11 cellular contexts compared by ENCODE assay signal in genomic region chr20:59402697-59403096, GRCh38.
DNase-seq lines count a peak whose midpoint lies in the region; ATAC-seq and TF ChIP-seq lines count a peak whose summit lies in the region.
"Had no signal": no experiment of that assay in that cellular context is flagged by ENCODE, and none has a peak within 500 bp of the region (broad histone marks: within the 10 kb centered on the region; RNA-seq: fewer than 3 reads in every experiment).

No MANE protein-coding gene starts in this region.

- H3F3A ChIP-seq in SK-N-SH (replicated peaks; ENCODE audit: insufficient read depth): no peaks in the 10 kb centered on the region

- CTCF ChIA-PET in SK-N-SH (lab: Yijun Ruan, JAX): interaction anchor here (1.1 to 10.0 kb wide), 16 partner anchors 10 to 619 kb away, joined by 3 to 106 read pairs (median 24); no protein-coding TSS in a partner anchor

- H3K4me3 ChIP-seq in SK-N-SH (ENCODE audit: low read depth in 2 of 2, low read length in 1 of 2): no peak overlapping the region
- H3K4me3 ChIP-seq: tibial artery had no signal

- H3K27ac ChIP-seq in SK-N-SH (ENCODE audit: low read depth in 2 of 2, low read length in 1 of 2): peak overlapping the region in 1 of 2 experiments; percentile 13; a peak in 1 of 4 replicates
- H3K27ac ChIP-seq: tibial artery had no signal

- peaks cover 4 to 9% of the 10 kb centered on the region in 2 donors for H3K4me1 Mint-ChIP-seq in effector memory CD8-positive, alpha-beta T cell (ENCODE audit: low read depth in 2 of 2)
- peaks cover 5% of the 10 kb centered on the region for H3K4me1 Mint-ChIP-seq in stimulated activated memory B cell treated with anti-CD40 and anti-IgM and Interleukin-4, amounts not matched to agents 10 μg/mL and 1 μg/mL and 100 μg/mL, for 72 hours
- H3K4me1 Mint-ChIP-seq: activated CD4-positive, alpha-beta T cell treated with anti-CD3 and anti-CD28 coated beads, Interleukin-2, amount 10 ng/mL, durations not matched to agents 24 days and 14 days had no signal

- peaks cover 0 to 4% of the 10 kb centered on the region in 2 donors for H3K27me3 Mint-ChIP-seq in effector memory CD8-positive, alpha-beta T cell
- peaks cover 2% of the 10 kb centered on the region for H3K27me3 Mint-ChIP-seq in stimulated activated memory B cell treated with anti-CD40 and anti-IgM and Interleukin-4, amounts not matched to agents 10 μg/mL and 1 μg/mL and 100 μg/mL, for 72 hours

- no peaks in the 10 kb centered on the region for H4K20me1 ChIP-seq in SK-N-SH (ENCODE audit: insufficient read depth)

- in situ Hi-C loops in GM13977 (cut with MboI; ENCODE audit: low pct_unique_long_range_greater_than_20kb, low sequenced_read_pairs, unreplicated experiment): no loop called here

- no peak overlapping the region for H3K4me2 ChIP-seq in SK-N-SH

- no peak for ATAC-seq in SK-N-SH treated with all-trans-retinoic acid at 6 μM for 48 hours
- peak; percentile 36 for ATAC-seq in effector memory CD8-positive, alpha-beta T cell (replicated peaks)
- ATAC-seq in stimulated activated memory B cell treated with anti-CD40 and anti-IgM and Interleukin-4, amounts not matched to agents 10 μg/mL and 1 μg/mL and 100 μg/mL, for 72 hours: no peak
- no peak for ATAC-seq in GM18909 (IDR thresholded peaks at IDR 0.05; ENCODE audit: poor library complexity, unreplicated experiment)

- DNase-seq in SK-N-SH: peak; percentile 41
- peak; percentile 87 for DNase-seq in NCI-H69 (lab: John Stamatoyannopoulos, UW)
- no peak for DNase-seq in effector memory CD8-positive, alpha-beta T cell
- DNase-seq in posterior vena cava (ENCODE audit: low spot score): peak; percentile 14
- no peak for DNase-seq in GM13977 (ENCODE audit: low spot score)
- DNase-seq: activated CD4-positive, alpha-beta T cell treated with anti-CD3 and anti-CD28 coated beads, Interleukin-2, amount 10 ng/mL, durations not matched to agents 24 days and 14 days; NCI-H1092; tibial artery had no signal

- peaks cover 0 to 33% of the 10 kb centered on the region in 2 experiments; a peak in 2 of 4 replicates for H3K4me1 ChIP-seq in SK-N-SH (ENCODE audit: control insufficient read depth in 1 of 2, insufficient read depth in 2 of 2, low read depth in 1 of 2, low read length in 1 of 2)

- no peak for TF ChIP-seq EP300 in SK-N-SH (IDR thresholded peaks at IDR 0.05; ENCODE audit: borderline replicate concordance in 1 of 2, low read depth in 1 of 2, low read length in 1 of 2)

- no peak overlapping the region for H3K9ac ChIP-seq in SK-N-SH

- intact Hi-C loops in posterior vena cava (cut with DNase I): no loop called here

- WGBS in SK-N-SH (ENCODE audit: low lambda C conversion rate): 73% methylated on average over 9 of the region's 9 CpGs

- H3K9me2 ChIP-seq in SK-N-SH: no peaks in the 10 kb centered on the region

- no peaks in the 10 kb centered on the region for H3K9me3 Mint-ChIP-seq in effector memory CD8-positive, alpha-beta T cell
- H3K9me3 Mint-ChIP-seq in stimulated activated memory B cell treated with anti-CD40 and anti-IgM and Interleukin-4, amounts not matched to agents 10 μg/mL and 1 μg/mL and 100 μg/mL, for 72 hours: no peaks in the 10 kb centered on the region
- H3K9me3 Mint-ChIP-seq: activated CD4-positive, alpha-beta T cell treated with anti-CD3 and anti-CD28 coated beads, Interleukin-2, amount 10 ng/mL, durations not matched to agents 24 days and 14 days had no signal

- peaks cover 8% of the 10 kb centered on the region; the same call in 1 of the 2 replicates for H3K27me3 ChIP-seq in SK-N-SH (ENCODE audit: insufficient read depth)

- H2AFZ ChIP-seq in SK-N-SH (ENCODE audit: low read depth): no peak overlapping the region

- H3K27ac Mint-ChIP-seq in effector memory CD8-positive, alpha-beta T cell: no peak overlapping the region
- H3K27ac Mint-ChIP-seq in stimulated activated memory B cell treated with anti-CD40 and anti-IgM and Interleukin-4, amounts not matched to agents 10 μg/mL and 1 μg/mL and 100 μg/mL, for 72 hours: no peak overlapping the region
- H3K27ac Mint-ChIP-seq: activated CD4-positive, alpha-beta T cell treated with anti-CD3 and anti-CD28 coated beads, Interleukin-2, amount 10 ng/mL, durations not matched to agents 24 days and 14 days had no signal

- no peaks in the 10 kb centered on the region for H3K36me3 ChIP-seq in SK-N-SH (replicated peaks in 1 of 2; ENCODE audit: control insufficient read depth in 1 of 2, insufficient read depth in 2 of 2, low read length in 1 of 2)
- H3K36me3 ChIP-seq: tibial artery had no signal

- POLR2A ChIA-PET in SK-N-SH (lab: Yijun Ruan, JAX): interaction anchor here (0.8 kb wide), 1 partner anchor 23 kb away, joined by 3 read pairs; no protein-coding TSS in a partner anchor

- no peaks in the 10 kb centered on the region for H3K9me3 ChIP-seq in SK-N-SH
- H3K9me3 ChIP-seq: tibial artery had no signal

- peak; percentile 56 for TF ChIP-seq RAD21 in SK-N-SH (IDR thresholded peaks at IDR 0.05; ENCODE audit: low read length)

- no peak for TF ChIP-seq CTCF in SK-N-SH (IDR thresholded peaks at IDR 0.05)
- TF ChIP-seq CTCF in GM13977 (IDR thresholded peaks at IDR 0.05; ENCODE audit: extremely low read depth, insufficient read depth, missing control alignments): no peak

- no peak overlapping the region for H3K4me3 Mint-ChIP-seq in effector memory CD8-positive, alpha-beta T cell
- H3K4me3 Mint-ChIP-seq in stimulated activated memory B cell treated with anti-CD40 and anti-IgM and Interleukin-4, amounts not matched to agents 10 μg/mL and 1 μg/mL and 100 μg/mL, for 72 hours: no peak overlapping the region
- H3K4me3 Mint-ChIP-seq: activated CD4-positive, alpha-beta T cell treated with anti-CD3 and anti-CD28 coated beads, Interleukin-2, amount 10 ng/mL, durations not matched to agents 24 days and 14 days had no signal

- no peaks in the 10 kb centered on the region for H3K36me3 Mint-ChIP-seq in effector memory CD8-positive, alpha-beta T cell (ENCODE audit: insufficient read depth)
- no peaks in the 10 kb centered on the region for H3K36me3 Mint-ChIP-seq in stimulated activated memory B cell treated with anti-CD40 and anti-IgM and Interleukin-4, amounts not matched to agents 10 μg/mL and 1 μg/mL and 100 μg/mL, for 72 hours

- no peaks in the 10 kb centered on the region for H3K79me2 ChIP-seq in SK-N-SH (ENCODE audit: insufficient read depth)

TF ChIP-seq in SK-N-SH, 30 proteins besides CTCF, POLR2A, EP300 and RAD21 (continues in another document):
- TF ChIP-seq CHD2 (IDR thresholded peaks at IDR 0.05; ENCODE audit: low read length, partially characterized antibody): no peak
- no peak for TF ChIP-seq GATA2 (CRISPR knock-in tag; IDR thresholded peaks at IDR 0.05)
- TF ChIP-seq RFX5 (IDR thresholded peaks at IDR 0.05; ENCODE audit: low read length): no peak
- no peak for TF ChIP-seq GABPA (IDR thresholded peaks at IDR 0.05; ENCODE audit: low read depth)
- no peak for TF ChIP-seq USF1 (IDR thresholded peaks at IDR 0.05; ENCODE audit: borderline replicate concordance, low read depth)
- no peak for TF ChIP-seq RCOR1 (IDR thresholded peaks at IDR 0.05; ENCODE audit: low read length)
- TF ChIP-seq YY1 (IDR thresholded peaks at IDR 0.05; ENCODE audit: low read depth): no peak
- TF ChIP-seq SMC3 (IDR thresholded peaks at IDR 0.05; ENCODE audit: low read depth, low read length): peak; percentile 10; the same call in 1 of the 2 replicates
- peak; percentile 57; the same call in 1 of the 2 replicates for TF ChIP-seq MXI1 (IDR thresholded peaks at IDR 0.05; ENCODE audit: low read depth, low read length)
- no peak for TF ChIP-seq USF2 (IDR thresholded peaks at IDR 0.05; ENCODE audit: borderline replicate concordance, low read depth, low read length)

TF ChIP-seq in SK-N-SH treated with all-trans-retinoic acid at 6 μM for 48 hours, 23 proteins besides CTCF, POLR2A, EP300 and RAD21:
- no peak for TF ChIP-seq ARNTL (CRISPR knock-in tag; IDR thresholded peaks at IDR 0.05; ENCODE audit: borderline replicate concordance, low read depth)
- TF ChIP-seq OSR1 (CRISPR knock-in tag; IDR thresholded peaks at IDR 0.05): no peak
- no peak for TF ChIP-seq ZC3H10 (CRISPR knock-in tag; IDR thresholded peaks at IDR 0.05)
- no peak for TF ChIP-seq TCF4 (CRISPR knock-in tag; IDR thresholded peaks at IDR 0.05; ENCODE audit: borderline replicate concordance)
- TF ChIP-seq PATZ1 (CRISPR knock-in tag; IDR thresholded peaks at IDR 0.05; ENCODE audit: borderline replicate concordance): no peak
- no peak for TF ChIP-seq RARB (CRISPR knock-in tag; IDR thresholded peaks at IDR 0.05)
- no peak for TF ChIP-seq CSRNP3 (CRISPR knock-in tag; IDR thresholded peaks at IDR 0.05)
- no peak for TF ChIP-seq ESRRG (CRISPR knock-in tag; IDR thresholded peaks at IDR 0.05)

Comparison
In these comparisons a context has a peak if more than half of its experiments do, and no peak if none do; other contexts are left out.
1. DNase-seq: peak in SK-N-SH (single experiment), NCI-H69 (single experiment) and posterior vena cava (single experiment); none in effector memory CD8-positive, alpha-beta T cell (0 of 3) and GM13977 (single experiment).